Comparison of ENCODE assay signal across 18 cellular contexts in genomic region chr15:49083471-49084284, GRCh38. TPM values are rescaled to one million over a fixed set of nuclear protein-coding genes. Genes with fewer than 3 reads are reported as not detected.
DNase-seq lines count a peak whose midpoint lies in the region; ATAC-seq, FAIRE-seq and TF ChIP-seq lines count a peak whose summit lies in the region.
"Had no signal": no experiment of that assay in that cellular context is flagged by ENCODE, and none has a peak within 500 bp of the region (broad histone marks: within the 10 kb centered on the region; RNA-seq: fewer than 3 reads in every experiment).

No MANE protein-coding gene starts in this region.

- no peaks in the 10 kb centered on the region for H3K9me3 Mint-ChIP-seq in astrocyte (ENCODE audit: unreplicated experiment)
- H3K9me3 Mint-ChIP-seq in activated CD4-positive, alpha-beta T cell treated with anti-CD3 and anti-CD28 coated beads, Interleukin-2, amount 10 ng/mL, durations not matched to agents 24 days and 14 days, result no peaks in the 10 kb centered on the region
- H3K9me3 Mint-ChIP-seq: naive thymus-derived CD4-positive, alpha-beta T cell; stimulated activated naive CD8-positive, alpha-beta T cell treated with anti-CD3 and anti-CD28 coated beads, Interleukin-15, Interleukin-2, amounts not matched to agents 100 ng/mL and 50 ng/mL, for 24 hours; T-helper 1 cell treated with Interleukin-12 subunit alpha and Interleukin-12 subunit beta and Interleukin-4 antibody, amounts not matched to agents 30 μg/mL and 1 μg/mL, for 36 hours had no signal

- intact Hi-C loops in transverse colon (cut with DNase I; ENCODE audit: low total_unique reads), result no loop called here
- intact Hi-C loops in left ventricle myocardium superior (cut with micrococcal nuclease), result no loop called here
- intact Hi-C loops in activated CD4-positive, alpha-beta T cell treated with anti-CD3 and anti-CD28 coated beads, Interleukin-2, amount 10 ng/mL, durations not matched to agents 24 days and 14 days (cut with micrococcal nuclease), result no loop called here

- H3K36me3 ChIP-seq in astrocyte (ENCODE audit: insufficient read depth, low read length) (no peaks in the 10 kb centered on the region), transverse colon (no peaks in the 10 kb centered on the region)

- no peak overlapping the region for H3K4me3 Mint-ChIP-seq in astrocyte (ENCODE audit: unreplicated experiment)
- H3K4me3 Mint-ChIP-seq in activated CD4-positive, alpha-beta T cell treated with anti-CD3 and anti-CD28 coated beads, Interleukin-2, amount 10 ng/mL, durations not matched to agents 24 days and 14 days, result no peak overlapping the region
- H3K4me3 Mint-ChIP-seq: naive thymus-derived CD4-positive, alpha-beta T cell; stimulated activated naive CD8-positive, alpha-beta T cell treated with anti-CD3 and anti-CD28 coated beads, Interleukin-15, Interleukin-2, amounts not matched to agents 100 ng/mL and 50 ng/mL, for 24 hours; T-helper 1 cell treated with Interleukin-12 subunit alpha and Interleukin-12 subunit beta and Interleukin-4 antibody, amounts not matched to agents 30 μg/mL and 1 μg/mL, for 36 hours had no signal

- no peak for ATAC-seq in left ventricle myocardium superior
- ATAC-seq: left colon; naive thymus-derived CD4-positive, alpha-beta T cell had no signal

- H3K4me1 ChIP-seq in astrocyte (ENCODE audit: insufficient read depth, low read length) (peaks cover 6% of the 10 kb centered on the region), transverse colon (no peaks in the 10 kb centered on the region)

- no peaks in the 10 kb centered on the region for H3K79me2 ChIP-seq in astrocyte (ENCODE audit: insufficient read depth, low read length)

- no peak overlapping the region for H3K9ac ChIP-seq in astrocyte (ENCODE audit: low read length)

- no peak overlapping the region for H3K4me3 ChIP-seq in astrocyte (ENCODE audit: insufficient read depth, low read depth, low read length)
- H3K4me3 ChIP-seq in foreskin fibroblast (ENCODE audit: low read depth in 1 of 2, low read length in 2 of 2), result no peak overlapping the region
- no peak overlapping the region for H3K4me3 ChIP-seq in transverse colon

- H3K27ac ChIP-seq in astrocyte (ENCODE audit: low read depth, low read length) (peak overlapping the region; percentile 45), transverse colon (no peak overlapping the region)

- 90 to 98% methylated on average over 5 of the region's 5 CpGs for WGBS in transverse colon (ENCODE audit: low coverage in 1 of 2), 2 donors

- no peak for TF ChIP-seq EP300 in transverse colon (IDR thresholded peaks at IDR 0.05; ENCODE audit: low read depth)

- peak overlapping the region; percentile 15 for H3K4me2 ChIP-seq in astrocyte (ENCODE audit: low read length)

- FAIRE-seq in astrocyte (lab: Jason Lieb, UNC), result peak; percentile 81
- FAIRE-seq: HTR-8/SVneo had no signal

- in situ Hi-C loops in transverse colon (cut with MboI; ENCODE audit: low pct_ligation_motif_present in 1 of 4, low pct_unique_long_range_greater_than_20kb in 1 of 4, low sequenced_read_pairs in 3 of 4), result no loop called here

- no peaks in the 10 kb centered on the region for H3K36me3 Mint-ChIP-seq in astrocyte (ENCODE audit: low read depth, unreplicated experiment)
- no peaks in the 10 kb centered on the region for H3K36me3 Mint-ChIP-seq in activated CD4-positive, alpha-beta T cell treated with anti-CD3 and anti-CD28 coated beads, Interleukin-2, amount 10 ng/mL, durations not matched to agents 24 days and 14 days (ENCODE audit: low read depth)

- TF ChIP-seq POLR2A in transverse colon (IDR thresholded peaks at IDR 0.05), result no peak

- H3K27me3 ChIP-seq in astrocyte (ENCODE audit: insufficient read depth, low read length) (no peaks in the 10 kb centered on the region), transverse colon (no peaks in the 10 kb centered on the region)

- no peak overlapping the region for H2AFZ ChIP-seq in astrocyte (ENCODE audit: low read depth, low read length)

- no peaks in the 10 kb centered on the region for H4K20me1 ChIP-seq in astrocyte (ENCODE audit: insufficient read depth, low read length)

- H3K27ac Mint-ChIP-seq in astrocyte (ENCODE audit: unreplicated experiment), result peak overlapping the region; percentile 80
- H3K27ac Mint-ChIP-seq in activated CD4-positive, alpha-beta T cell treated with anti-CD3 and anti-CD28 coated beads, Interleukin-2, amount 10 ng/mL, durations not matched to agents 24 days and 14 days, result no peak overlapping the region
- H3K27ac Mint-ChIP-seq: naive thymus-derived CD4-positive, alpha-beta T cell; stimulated activated naive CD8-positive, alpha-beta T cell treated with anti-CD3 and anti-CD28 coated beads, Interleukin-15, Interleukin-2, amounts not matched to agents 100 ng/mL and 50 ng/mL, for 24 hours; T-helper 1 cell treated with Interleukin-12 subunit alpha and Interleukin-12 subunit beta and Interleukin-4 antibody, amounts not matched to agents 30 μg/mL and 1 μg/mL, for 36 hours had no signal

- H3K9me3 ChIP-seq in astrocyte (ENCODE audit: insufficient read depth, low read depth, low read length), result no peaks in the 10 kb centered on the region
- no peaks in the 10 kb centered on the region for H3K9me3 ChIP-seq in transverse colon

- TF ChIP-seq CTCF in astrocyte (IDR thresholded peaks at IDR 0.05; ENCODE audit: insufficient read depth, low read depth, low read length) (no peak), foreskin fibroblast (IDR thresholded peaks at IDR 0.05; ENCODE audit: low read depth, low read length) (no peak), transverse colon (IDR thresholded peaks at IDR 0.05) (no peak)

- no peaks in the 10 kb centered on the region for H3K27me3 Mint-ChIP-seq in astrocyte (ENCODE audit: low read depth, unreplicated experiment)
- peaks cover 6% of the 10 kb centered on the region for H3K27me3 Mint-ChIP-seq in activated CD4-positive, alpha-beta T cell treated with anti-CD3 and anti-CD28 coated beads, Interleukin-2, amount 10 ng/mL, durations not matched to agents 24 days and 14 days
- H3K27me3 Mint-ChIP-seq: stimulated activated naive CD8-positive, alpha-beta T cell treated with anti-CD3 and anti-CD28 coated beads, Interleukin-15, Interleukin-2, amounts not matched to agents 100 ng/mL and 50 ng/mL, for 24 hours had no signal

- DNase-seq in ELR (ENCODE audit: low read depth), result peak; percentile 6
- DNase-seq in astrocyte (ENCODE audit: low read depth), result peak; percentile 66
- DNase-seq in foreskin fibroblast, result peak; percentile 57 to 78
- DNase-seq in stromal cell of bone marrow (ENCODE audit: low read depth), result peak; percentile 18
- no peak for DNase-seq in transverse colon
- no peak for DNase-seq in activated naive CD4-positive, alpha-beta T cell (lab: John Stamatoyannopoulos, UW)
- no peak for DNase-seq in left ventricle myocardium superior
- DNase-seq in activated CD4-positive, alpha-beta T cell treated with anti-CD3 and anti-CD28 coated beads, Interleukin-2, amount 10 ng/mL, durations not matched to agents 24 days and 14 days, result no peak
- DNase-seq: activated CD4-positive, CD25-positive, alpha-beta regulatory T cell; GF-D8; left colon; naive thymus-derived CD4-positive, alpha-beta T cell; NCI-H1694; Right ventricle myocardium superior; stimulated activated CD4-positive, alpha-beta T cell treated with anti-CD3 and anti-CD28 coated beads, Interleukin-15, amount 100 ng/mL, for 24 hours had no signal

- H3K4me1 Mint-ChIP-seq in astrocyte (ENCODE audit: low read depth, unreplicated experiment), result peaks cover 18% of the 10 kb centered on the region
- no peaks in the 10 kb centered on the region for H3K4me1 Mint-ChIP-seq in activated CD4-positive, alpha-beta T cell treated with anti-CD3 and anti-CD28 coated beads, Interleukin-2, amount 10 ng/mL, durations not matched to agents 24 days and 14 days
- H3K4me1 Mint-ChIP-seq: naive thymus-derived CD4-positive, alpha-beta T cell had no signal

RNA-seq across cellular contexts. Expression of gene SECISBP2L, which starts 37.4 kb away (rescaled TPM):
- total RNA-seq in astrocyte, result 52.5 and 53.2 TPM in 2 replicates
- 10 to 100 TPM; 27.7 to 63.2 (median 33.2) TPM for total RNA-seq in transverse colon
- 42.7 TPM for total RNA-seq in left ventricle myocardium superior
- total RNA-seq in activated CD4-positive, alpha-beta T cell treated with anti-CD3 and anti-CD28 coated beads, Interleukin-2, amount 10 ng/mL, durations not matched to agents 24 days and 14 days, result 38.1 and 40.0 TPM in 2 replicates

Comparison
In these comparisons a context has a peak if more than half of its experiments do, and no peak if none do; other contexts are left out.
1. DNase-seq: peak in ELR (single experiment), astrocyte (single experiment), foreskin fibroblast (2 of 2) and stromal cell of bone marrow (single experiment); none in transverse colon (single experiment), activated naive CD4-positive, alpha-beta T cell (0 of 4), left ventricle myocardium superior (single experiment) and activated CD4-positive, alpha-beta T cell treated with anti-CD3 and anti-CD28 coated beads, Interleukin-2, amount 10 ng/mL, durations not matched to agents 24 days and 14 days (single experiment).